In genomic region chr1:6614019-6614952, GRCh38 we compare ENCODE assay signal across 8 cellular contexts. TPM values are rescaled to one million over a fixed set of nuclear protein-coding genes. Genes with fewer than 3 reads are reported as not detected.
DNase-seq lines count a peak whose midpoint lies in the region; ATAC-seq, FAIRE-seq and TF ChIP-seq lines count a peak whose summit lies in the region.

No MANE protein-coding gene starts in this region.

- 0% methylated on average over 1 of the region's 121 CpGs for WGBS in A549 (ENCODE audit: missing lambda C conversion rate)
- 0 to 2% methylated on average over 1 to 101 of the region's 121 CpGs for WGBS in GM23248 (ENCODE audit: low coverage in 1 of 2, low lambda C conversion rate in 2 of 2, missing lambda C conversion rate in 2 of 2), 2 experiments

- in situ Hi-C loops in GM23248 (cut with MboI) = no loop called here

- POLR2A ChIA-PET in A549 (lab: Yijun Ruan, JAX) = interaction anchor here (0.7 kb wide), 1 partner anchor 123 kb away, joined by 3 read pairs; the partner anchor contains the start of gene PLEKHG5

- no peak for TF ChIP-seq POLR2A in A549 (IDR thresholded peaks at IDR 0.05; ENCODE audit: low read length)

- no peaks in the 10 kb centered on the region for H4K20me1 ChIP-seq in GM23248 (ENCODE audit: insufficient read depth)

- H3K27ac ChIP-seq in A549 (peak overlapping the region; percentile 94 to 98), GM23248 (peak overlapping the region; percentile 44), WERI-Rb-1 (peak overlapping the region; percentile 99), cingulate gyrus (ENCODE audit: low read depth, low read length) (peak overlapping the region; percentile 65), left lung (peak overlapping the region; percentile 80 to 90)

- peak overlapping the region; percentile 64; the same call in 1 of the 2 replicates for H2AFZ ChIP-seq in GM23248

- TF ChIP-seq CTCF in A549 (IDR thresholded peaks at IDR 0.05) (no peak), WERI-Rb-1 (IDR thresholded peaks at IDR 0.05; ENCODE audit: low read depth, low read length) (no peak), left lung (IDR thresholded peaks at IDR 0.05) (no peak)

- H3K9me3 ChIP-seq in A549 (no peaks in the 10 kb centered on the region), GM23248 (ENCODE audit: low read depth) (no peaks in the 10 kb centered on the region), WERI-Rb-1 (ENCODE audit: severe bottlenecking) (no peaks in the 10 kb centered on the region), left lung (no peaks in the 10 kb centered on the region)

- no peak for TF ChIP-seq EP300 in A549 (IDR thresholded peaks at IDR 0.05)

- intact Hi-C loops in left lung (cut with DNase I) = no loop called here

- TF ChIP-seq RAD21 in A549 (conservative IDR thresholded peaks at IDR 0.05 in 1 of 2, IDR thresholded peaks at IDR 0.05 in 1 of 2) = no peak

- H3K4me3 ChIP-seq in A549 (peak overlapping the region; percentile 99), GM23248 (peak overlapping the region; percentile 87), WERI-Rb-1 (ENCODE audit: low read depth, low read length) (peak overlapping the region; percentile 69), left lung (peak overlapping the region; percentile 85 to 95)

- H3F3A ChIP-seq in GM23248 (ENCODE audit: insufficient read depth) = peaks cover 12% of the 10 kb centered on the region; the same call in 1 of the 2 replicates

- H3K4me1 ChIP-seq in A549 (peaks cover 12% of the 10 kb centered on the region; the same call in 2 of the 3 replicates), GM23248 (ENCODE audit: insufficient read depth) (peaks cover 13% of the 10 kb centered on the region; the same call in 1 of the 2 replicates), left lung (peaks cover 7 to 30% of the 10 kb centered on the region in 2 donors)

- no peaks in the 10 kb centered on the region for H3K9me2 ChIP-seq in GM23248 (ENCODE audit: insufficient read depth)

- DNase-seq in A549 (ENCODE audit: low read depth in 1 of 2, low spot score in 1 of 2) (no peak), GM23248 (peak; percentile 61), WERI-Rb-1 (peak; percentile 67), left lung (peak; percentile 66 to 90), NCI-H128 (lab: John Stamatoyannopoulos, UW; ENCODE audit: unreplicated experiment) (no peak)
- peak; percentile 37 for DNase-seq in stimulated activated CD8-positive, alpha-beta memory T cell treated with anti-CD3 and anti-CD28 coated beads, Interleukin-15, amount 100 ng/mL, for 24 hours (ENCODE audit: low read depth)

- H3K79me2 ChIP-seq in GM23248 (ENCODE audit: insufficient read depth) = peaks cover 79% of the 10 kb centered on the region

- H3K27me3 ChIP-seq in GM23248 (replicated peaks; ENCODE audit: insufficient read depth) (no peaks in the 10 kb centered on the region), WERI-Rb-1 (ENCODE audit: insufficient read depth, low read depth, severe bottlenecking) (no peaks in the 10 kb centered on the region), left lung (peaks cover 0 to 9% of the 10 kb centered on the region in 2 donors)

- ATAC-seq in A549 = peak; percentile 4 to 16; a peak in 5 of 6 replicates
- peak; percentile 3 for ATAC-seq in left lung
- no peak for ATAC-seq in GM21825 (IDR thresholded peaks at IDR 0.05; ENCODE audit: unreplicated experiment)

- peak overlapping the region; percentile 94 for H3K4me2 ChIP-seq in A549
- H3K4me2 ChIP-seq in GM23248 (ENCODE audit: unreplicated experiment) = peak overlapping the region; percentile 37

- H3K9ac ChIP-seq in GM23248 = peak overlapping the region; percentile 81

- H3K36me3 ChIP-seq in GM23248 (ENCODE audit: low read depth) (no peaks in the 10 kb centered on the region), WERI-Rb-1 (peaks cover 35% of the 10 kb centered on the region), left lung (peaks cover 0 to 19% of the 10 kb centered on the region in 2 donors)

- no peak for FAIRE-seq in A549 (lab: Jason Lieb, UNC)

- CTCF ChIA-PET in A549 (lab: Yijun Ruan, JAX) = no interaction called here

TF ChIP-seq in A549, 52 proteins besides CTCF, POLR2A, EP300 and RAD21:
- TF ChIP-seq USF2 (IDR thresholded peaks at IDR 0.05) = no peak
- TF ChIP-seq PHF8 (IDR thresholded peaks at IDR 0.05; ENCODE audit: borderline replicate concordance, low read depth) = peak; percentile 14; the same call in 1 of the 2 replicates
- TF ChIP-seq RARB (CRISPR knock-in tag; IDR thresholded peaks at IDR 0.05) = no peak
- no peak for TF ChIP-seq HOXB5 (CRISPR knock-in tag; IDR thresholded peaks at IDR 0.05)
- no peak for TF ChIP-seq NFE2L2 (conservative IDR thresholded peaks at IDR 0.05; ENCODE audit: low read length)

RNA-seq across cellular contexts. Expression of gene PHF13, which starts 0.8 kb away (rescaled TPM):
- 4.3 TPM in 2 replicates for polyA plus RNA-seq in A549 (2011; rRNA removed)
- 3.1 and 3.7 TPM in 2 replicates for polyA plus RNA-seq in A549 (2012; cell fraction: cytosol; rRNA removed)
- 4.6 and 5.5 TPM in 2 replicates for polyA plus RNA-seq in A549 (2012; cell fraction: nucleus; rRNA removed)
- 8.9 to 10.5 TPM (median 10.4 TPM) in 3 replicates for polyA plus RNA-seq in A549 (2017; fragmentation: RNase III; extraction: RNeasy Plus Mini Kit Qiagen cat#74134 plus additional on column Dnase treatment)
- 3.9 and 4.2 TPM in 2 replicates for polyA minus RNA-seq in A549 (2011; rRNA and poly(A)+ RNA removed)
- total RNA-seq in GM23248 (2014; rRNA removed; shearing (Covaris generic)) = 21.3 and 21.5 TPM in 2 replicates
- polyA plus RNA-seq in GM23248 (2016; fragmentation: Nextera tagmentation; extraction: Ambion mirVana) = 11.2 and 11.6 TPM in 2 replicates
- 10 to 100 TPM; 11.1 to 12.2 TPM for total RNA-seq in left lung

RNA-seq across cellular contexts. Expression of gene THAP3, which starts 10.4 kb away (rescaled TPM):
- polyA plus RNA-seq in A549 (2011; rRNA removed) = 6.5 and 7.2 TPM in 2 replicates
- polyA plus RNA-seq in A549 (2012; cell fraction: cytosol; rRNA removed) = 11.4 and 14.1 TPM in 2 replicates
- polyA plus RNA-seq in A549 (2012; cell fraction: nucleus; rRNA removed) = 21.8 and 29.0 TPM in 2 replicates
- 10.8 to 12.5 TPM (median 12.0 TPM) in 3 replicates for polyA plus RNA-seq in A549 (2017; fragmentation: RNase III; extraction: RNeasy Plus Mini Kit Qiagen cat#74134 plus additional on column Dnase treatment)
- 7.2 and 8.9 TPM in 2 replicates for polyA minus RNA-seq in A549 (2011; rRNA and poly(A)+ RNA removed)
- 14.5 and 18.8 TPM in 2 replicates for total RNA-seq in GM23248 (2014; rRNA removed; shearing (Covaris generic))
- 19.0 and 19.5 TPM in 2 replicates for polyA plus RNA-seq in GM23248 (2016; fragmentation: Nextera tagmentation; extraction: Ambion mirVana)
- total RNA-seq in left lung = 10 to 100 TPM; 14.5 to 16.5 TPM

RNA-seq across cellular contexts. Expression of gene KLHL21, which starts 11.6 kb away (rescaled TPM):
- polyA plus RNA-seq in A549 (2011; rRNA removed) (3.3 and 3.5 TPM in 2 replicates), A549 (2017; fragmentation: RNase III; extraction: RNeasy Plus Mini Kit Qiagen cat#74134 plus additional on column Dnase treatment) (9.2 to 10.5 TPM (median 10.2 TPM) in 3 replicates), GM23248 (2016; fragmentation: Nextera tagmentation; extraction: Ambion mirVana) (16.6 and 17.7 TPM in 2 replicates)
- 9.3 and 12.1 TPM in 2 replicates for polyA plus RNA-seq in A549 (2012; cell fraction: cytosol; rRNA removed)
- 24.8 and 37.6 TPM in 2 replicates for polyA plus RNA-seq in A549 (2012; cell fraction: nucleus; rRNA removed)
- 4.0 and 5.0 TPM in 2 replicates for polyA minus RNA-seq in A549 (2011; rRNA and poly(A)+ RNA removed)
- 39.3 and 52.9 TPM in 2 replicates for total RNA-seq in GM23248 (2014; rRNA removed; shearing (Covaris generic))
- total RNA-seq in left lung = 10 to 100 TPM; 20.6 to 29.2 TPM

RNA-seq across cellular contexts. Expression of gene ZBTB48, which starts 34.5 kb away (rescaled TPM):
- polyA plus RNA-seq in A549 (2011; rRNA removed) (5.8 and 8.0 TPM in 2 replicates), A549 (2017; fragmentation: RNase III; extraction: RNeasy Plus Mini Kit Qiagen cat#74134 plus additional on column Dnase treatment) (11.3 to 13.4 TPM (median 13.1 TPM) in 3 replicates), GM23248 (2016; fragmentation: Nextera tagmentation; extraction: Ambion mirVana) (11.2 and 15.4 TPM in 2 replicates)
- polyA plus RNA-seq in A549 (2012; cell fraction: cytosol; rRNA removed) = 17.6 and 18.9 TPM in 2 replicates
- polyA plus RNA-seq in A549 (2012; cell fraction: nucleus; rRNA removed) = 40.3 and 64.8 TPM in 2 replicates
- 14.7 and 21.1 TPM in 2 replicates for polyA minus RNA-seq in A549 (2011; rRNA and poly(A)+ RNA removed)
- total RNA-seq in GM23248 (2014; rRNA removed; shearing (Covaris generic)) = 16.4 and 31.7 TPM in 2 replicates
- 10 to 100 TPM; 24.7 to 34.5 TPM for total RNA-seq in left lung

RNA-seq across cellular contexts. Expression of gene TAS1R1, which starts 59.2 kb away (rescaled TPM):
- polyA plus RNA-seq in A549 (2011; rRNA removed) (not detected in 2 replicates), A549 (2017; fragmentation: RNase III; extraction: RNeasy Plus Mini Kit Qiagen cat#74134 plus additional on column Dnase treatment) (0.04 TPM in 1 of 3 replicates, not detected in the others), GM23248 (2016; fragmentation: Nextera tagmentation; extraction: Ambion mirVana) (not detected in 2 replicates)
- 0.03 TPM in 1 of 2 replicates, not detected in the other for polyA plus RNA-seq in A549 (2012; cell fraction: cytosol; rRNA removed)
- 0.02 and 0.07 TPM in 2 replicates for polyA plus RNA-seq in A549 (2012; cell fraction: nucleus; rRNA removed)
- not detected in 2 replicates for polyA minus RNA-seq in A549 (2011; rRNA and poly(A)+ RNA removed)
- total RNA-seq in GM23248 (2014; rRNA removed; shearing (Covaris generic)) = not detected in 2 replicates
- not detected for total RNA-seq in left lung

Comparison
In these comparisons a context has a peak if more than half of its experiments do, and no peak if none do; other contexts are left out.
1. DNase-seq: peak in GM23248 (single experiment), WERI-Rb-1 (single experiment), left lung (2 of 2) and stimulated activated CD8-positive, alpha-beta memory T cell treated with anti-CD3 and anti-CD28 coated beads, Interleukin-15, amount 100 ng/mL, for 24 hours (single experiment); none in A549 (0 of 2) and NCI-H128 (single experiment).
2. H3K27ac ChIP-seq: peak in every context shown above with its lines; median percentile 99 in WERI-Rb-1; 96 in A549; 85 in left lung; 65 in cingulate gyrus; 44 in GM23248.
3. Peak in every context shown above with its lines, with median percentiles within 50 percentile points of each other: H3K4me3 ChIP-seq.